9 cellular contexts compared by ENCODE assay signal in the genomic region with DNA sequence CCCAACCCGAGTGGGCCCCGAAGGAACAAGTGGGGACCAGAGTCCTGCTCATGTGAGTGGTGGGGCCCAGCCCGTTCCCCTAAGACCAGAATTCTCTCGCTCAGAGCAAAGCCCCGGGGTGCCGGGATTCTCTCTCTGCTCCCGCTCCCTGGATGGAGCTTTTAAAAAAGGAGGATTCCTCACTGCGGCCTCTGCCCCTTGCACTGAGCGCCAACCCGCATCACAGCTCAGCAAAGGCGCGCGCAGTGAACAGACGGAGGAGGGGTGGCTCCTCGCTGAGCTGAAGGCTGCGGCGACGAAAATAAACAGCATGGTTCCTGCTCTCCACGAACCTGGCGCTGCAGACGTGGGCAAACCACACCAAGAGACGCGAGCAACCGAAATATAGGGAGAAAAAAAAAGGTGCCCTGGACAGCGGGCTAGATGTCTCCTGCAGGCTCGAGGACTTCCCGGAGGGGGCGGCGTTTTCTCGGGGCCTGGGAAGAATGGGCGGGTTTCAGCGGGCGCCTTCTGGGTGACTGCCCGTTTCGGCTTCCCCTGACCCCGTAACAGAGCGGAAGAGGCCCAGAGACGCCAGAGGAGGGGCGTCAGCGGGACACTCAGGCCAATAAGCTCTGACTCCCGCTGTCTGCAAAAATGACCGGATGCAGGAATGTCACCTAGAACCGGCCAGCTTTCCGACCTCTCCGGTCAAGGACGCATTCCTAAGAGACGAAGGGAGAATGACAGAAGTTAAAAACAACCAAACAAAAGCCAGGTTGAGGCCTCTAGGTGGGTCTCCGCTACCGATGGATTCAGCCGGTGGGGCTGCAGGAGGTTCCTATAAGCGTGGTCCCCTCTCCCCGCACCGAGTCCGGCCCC. TPM values are rescaled to one million over a fixed set of nuclear protein-coding genes. Genes with fewer than 3 reads are reported as not detected.
DNase-seq lines count a peak whose midpoint lies in the region; ATAC-seq and TF ChIP-seq lines count a peak whose summit lies in the region.
"Had no signal": no experiment of that assay in that cellular context is flagged by ENCODE, and none has a peak within 500 bp of the region (broad histone marks: within the 10 kb centered on the region; RNA-seq: fewer than 3 reads in every experiment).

No MANE protein-coding gene starts in this region.

- DNase-seq in NCI-H187 (lab: John Stamatoyannopoulos, UW) (peak; percentile 41 to 45), NCI-H187 treated with DMSO at 0.1 percent for 48 hours (lab: John Stamatoyannopoulos, UW) (no peak), dermis microvascular lymphatic vessel endothelial cell (ENCODE audit: low read depth in 2 of 2) (peak; percentile 36 to 79), left colon (peak; percentile 72 to 78), NCI-H82 (lab: John Stamatoyannopoulos, UW) (no peak)
- DNase-seq in stimulated activated CD4-positive, alpha-beta T cell treated with anti-CD3 and anti-CD28 coated beads, Interleukin-2, amount 100 ng/mL, for 24 hours: peak; percentile 34 to 44
- DNase-seq: DND-41 had no signal

- ATAC-seq in left colon (no peak), HG03039 (IDR thresholded peaks at IDR 0.05; ENCODE audit: unreplicated experiment) (no peak)

- TF ChIP-seq CTCF in WI38 (IDR thresholded peaks at IDR 0.05; ENCODE audit: low read depth, low read length): no peak

- intact Hi-C loops in left colon (cut with DNase I, micrococcal nuclease): loop anchor here in 1 of 2 donors (10.0 kb wide), 1 partner anchor 228 kb away; no protein-coding TSS in a partner anchor

- peak overlapping the region; percentile 56 for H3K4me3 ChIP-seq in WI38 (ENCODE audit: low read depth, low read length)

RNA-seq across cellular contexts. Expression of a gene that starts 0.8 kb away (rescaled TPM):
- total RNA-seq in dermis microvascular lymphatic vessel endothelial cell: 4.4 and 7.7 TPM in 2 replicates
- 10 to 100 TPM in 1 of 2 donors, 1 to 10 TPM in 1; 9.7 to 10.2 TPM for total RNA-seq in left colon

RNA-seq across cellular contexts. Expression of a gene that starts 37.7 kb away (rescaled TPM):
- under 0.01 TPM in 2 replicates for total RNA-seq in dermis microvascular lymphatic vessel endothelial cell
- 1 to 10 TPM in 1 of 2 donors, under 1 TPM in 1; 0.37 to 1.6 TPM for total RNA-seq in left colon

Comparison
In these comparisons a context has a peak if more than half of its experiments do, and no peak if none do; other contexts are left out.
1. DNase-seq: peak in NCI-H187 (2 of 2), dermis microvascular lymphatic vessel endothelial cell (2 of 2), left colon (2 of 2) and stimulated activated CD4-positive, alpha-beta T cell treated with anti-CD3 and anti-CD28 coated beads, Interleukin-2, amount 100 ng/mL, for 24 hours (2 of 2); none in NCI-H187 treated with DMSO at 0.1 percent for 48 hours (single experiment) and NCI-H82 (single experiment).